Comparison of ENCODE assay signal across 1 cellular context in the genomic region with DNA sequence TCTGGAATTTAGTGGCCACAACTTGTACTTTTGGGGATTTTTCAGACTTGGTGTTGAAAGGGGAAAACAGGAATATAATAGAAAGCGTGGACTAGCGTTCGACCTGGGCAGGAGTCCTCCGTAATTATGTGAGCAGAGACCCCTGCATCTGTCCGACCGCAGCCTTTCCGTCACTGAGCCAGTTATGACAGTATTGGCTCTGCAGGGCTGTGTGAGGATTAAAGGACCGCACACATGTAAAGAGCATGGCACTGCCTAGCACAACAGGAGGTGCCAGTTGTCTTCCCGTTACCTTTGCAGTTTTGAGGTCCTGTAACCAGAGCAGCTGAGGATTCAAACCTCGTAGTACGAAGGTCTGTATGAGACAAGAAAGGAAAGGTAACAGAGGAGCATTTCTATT.
TF ChIP-seq lines count a peak whose summit lies in the region.

No MANE protein-coding gene starts in this region.

TF ChIP-seq in GM23338, 12 proteins besides CTCF, POLR2A, EP300 and RAD21 (continued from another document):
- TF ChIP-seq STAT1 (IDR thresholded peaks at IDR 0.05; ENCODE audit: unreplicated experiment) (no peak), EZH2 (IDR thresholded peaks at IDR 0.05; ENCODE audit: low read depth, unreplicated experiment) (no peak), POLR2AphosphoS5 (IDR thresholded peaks at IDR 0.05; ENCODE audit: low read depth) (no peak), EZH2phosphoT487 (IDR thresholded peaks at IDR 0.05; ENCODE audit: unreplicated experiment) (no peak), NANOG (IDR thresholded peaks at IDR 0.05; ENCODE audit: borderline replicate concordance) (no peak)
- TF ChIP-seq, protein P1, sequence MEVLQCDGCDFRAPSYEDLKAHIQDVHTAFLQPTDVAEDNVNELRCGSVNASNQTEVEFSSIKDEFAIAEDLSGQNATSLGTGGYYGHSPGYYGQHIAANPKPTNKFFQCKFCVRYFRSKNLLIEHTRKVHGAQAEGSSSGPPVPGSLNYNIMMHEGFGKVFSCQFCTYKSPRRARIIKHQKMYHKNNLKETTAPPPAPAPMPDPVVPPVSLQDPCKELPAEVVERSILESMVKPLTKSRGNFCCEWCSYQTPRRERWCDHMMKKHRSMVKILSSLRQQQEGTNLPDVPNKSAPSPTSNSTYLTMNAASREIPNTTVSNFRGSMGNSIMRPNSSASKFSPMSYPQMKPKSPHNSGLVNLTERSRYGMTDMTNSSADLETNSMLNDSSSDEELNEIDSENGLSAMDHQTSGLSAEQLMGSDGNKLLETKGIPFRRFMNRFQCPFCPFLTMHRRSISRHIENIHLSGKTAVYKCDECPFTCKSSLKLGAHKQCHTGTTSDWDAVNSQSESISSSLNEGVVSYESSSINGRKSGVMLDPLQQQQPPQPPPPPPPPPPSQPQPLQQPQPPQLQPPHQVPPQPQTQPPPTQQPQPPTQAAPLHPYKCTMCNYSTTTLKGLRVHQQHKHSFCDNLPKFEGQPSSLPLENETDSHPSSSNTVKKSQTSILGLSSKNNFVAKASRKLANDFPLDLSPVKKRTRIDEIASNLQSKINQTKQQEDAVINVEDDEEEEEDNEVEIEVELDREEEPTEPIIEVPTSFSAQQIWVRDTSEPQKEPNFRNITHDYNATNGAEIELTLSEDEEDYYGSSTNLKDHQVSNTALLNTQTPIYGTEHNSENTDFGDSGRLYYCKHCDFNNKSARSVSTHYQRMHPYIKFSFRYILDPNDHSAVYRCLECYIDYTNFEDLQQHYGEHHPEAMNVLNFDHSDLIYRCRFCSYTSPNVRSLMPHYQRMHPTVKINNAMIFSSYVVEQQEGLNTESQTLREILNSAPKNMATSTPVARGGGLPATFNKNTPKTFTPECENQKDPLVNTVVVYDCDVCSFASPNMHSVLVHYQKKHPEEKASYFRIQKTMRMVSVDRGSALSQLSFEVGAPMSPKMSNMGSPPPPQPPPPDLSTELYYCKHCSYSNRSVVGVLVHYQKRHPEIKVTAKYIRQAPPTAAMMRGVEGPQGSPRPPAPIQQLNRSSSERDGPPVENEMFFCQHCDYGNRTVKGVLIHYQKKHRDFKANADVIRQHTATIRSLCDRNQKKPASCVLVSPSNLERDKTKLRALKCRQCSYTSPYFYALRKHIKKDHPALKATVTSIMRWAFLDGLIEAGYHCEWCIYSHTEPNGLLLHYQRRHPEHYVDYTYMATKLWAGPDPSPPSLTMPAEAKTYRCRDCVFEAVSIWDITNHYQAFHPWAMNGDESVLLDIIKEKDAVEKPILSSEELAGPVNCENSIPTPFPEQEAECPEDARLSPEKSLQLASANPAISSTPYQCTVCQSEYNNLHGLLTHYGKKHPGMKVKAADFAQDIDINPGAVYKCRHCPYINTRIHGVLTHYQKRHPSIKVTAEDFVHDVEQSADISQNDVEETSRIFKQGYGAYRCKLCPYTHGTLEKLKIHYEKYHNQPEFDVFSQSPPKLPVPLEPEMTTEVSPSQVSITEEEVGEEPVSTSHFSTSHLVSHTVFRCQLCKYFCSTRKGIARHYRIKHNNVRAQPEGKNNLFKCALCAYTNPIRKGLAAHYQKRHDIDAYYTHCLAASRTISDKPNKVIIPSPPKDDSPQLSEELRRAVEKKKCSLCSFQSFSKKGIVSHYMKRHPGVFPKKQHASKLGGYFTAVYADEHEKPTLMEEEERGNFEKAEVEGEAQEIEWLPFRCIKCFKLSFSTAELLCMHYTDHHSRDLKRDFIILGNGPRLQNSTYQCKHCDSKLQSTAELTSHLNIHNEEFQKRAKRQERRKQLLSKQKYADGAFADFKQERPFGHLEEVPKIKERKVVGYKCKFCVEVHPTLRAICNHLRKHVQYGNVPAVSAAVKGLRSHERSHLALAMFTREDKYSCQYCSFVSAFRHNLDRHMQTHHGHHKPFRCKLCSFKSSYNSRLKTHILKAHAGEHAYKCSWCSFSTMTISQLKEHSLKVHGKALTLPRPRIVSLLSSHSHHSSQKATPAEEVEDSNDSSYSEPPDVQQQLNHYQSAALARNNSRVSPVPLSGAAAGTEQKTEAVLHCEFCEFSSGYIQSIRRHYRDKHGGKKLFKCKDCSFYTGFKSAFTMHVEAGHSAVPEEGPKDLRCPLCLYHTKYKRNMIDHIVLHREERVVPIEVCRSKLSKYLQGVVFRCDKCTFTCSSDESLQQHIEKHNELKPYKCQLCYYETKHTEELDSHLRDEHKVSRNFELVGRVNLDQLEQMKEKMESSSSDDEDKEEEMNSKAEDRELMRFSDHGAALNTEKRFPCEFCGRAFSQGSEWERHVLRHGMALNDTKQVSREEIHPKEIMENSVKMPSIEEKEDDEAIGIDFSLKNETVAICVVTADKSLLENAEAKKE (CRISPR knock-in tag; IDR thresholded peaks at IDR 0.05) = no peak
TF ChIP-seq in GM23338: peak in this region for 0.
